ENCODE assay signal across 23 cellular contexts in genomic region chr2:58908501-58909154, GRCh38.
"Had no signal": no experiment of that assay in that cellular context is flagged by ENCODE, and none has a peak within 500 bp of the region (broad histone marks: within the 10 kb centered on the region; RNA-seq: fewer than 3 reads in every experiment).

No MANE protein-coding gene starts in this region.

- H3K9me3 ChIP-seq: left ventricle myocardium inferior, lower lobe of right lung, ovary, psoas muscle, spleen, testis, tibial artery had no signal

- FAIRE-seq: colon, frontal cortex, kidney had no signal

- H3K4me1 ChIP-seq: left ventricle myocardium inferior, lower lobe of right lung, psoas muscle, spleen, testis, tibial artery had no signal

- ATAC-seq: lower lobe of right lung; naive thymus-derived CD8-positive, alpha-beta T cell; psoas muscle; right cardiac atrium; stimulated activated memory B cell treated with anti-CD40 and anti-IgM and Interleukin-4, amounts not matched to agents 10 μg/mL and 1 μg/mL and 100 μg/mL, for 72 hours; stimulated activated naive CD8-positive, alpha-beta T cell treated with anti-CD3 and anti-CD28 coated beads, Interleukin-15, Interleukin-2, amounts not matched to agents 100 U/mL and 50 U/mL, for 24 hours had no signal

- DNase-seq: dorsolateral prefrontal cortex; effector CD4-positive, alpha-beta T cell; immature natural killer cell; kidney; left ventricle myocardium inferior; lower lobe of right lung; naive thymus-derived CD8-positive, alpha-beta T cell; nephron progenitor cell; occipital lobe; ovary; posterior cingulate gyrus; psoas muscle; right cardiac atrium; spleen; stimulated activated CD4-positive, alpha-beta T cell treated with anti-CD3 and anti-CD28 coated beads, Interleukin-4, amount 100 ng/mL, for 4 hours; stimulated activated naive CD8-positive, alpha-beta T cell treated with anti-CD3 and anti-CD28 coated beads, Interleukin-15, Interleukin-2, amounts not matched to agents 100 U/mL and 50 U/mL, for 24 hours; substantia nigra; testis; tibial artery had no signal

- H3K27ac ChIP-seq: dorsolateral prefrontal cortex, left ventricle myocardium inferior, lower lobe of right lung, ovary, psoas muscle, skin epidermis, spleen, testis, tibial artery had no signal

- H3K4me3 ChIP-seq: dorsolateral prefrontal cortex, left ventricle myocardium inferior, lower lobe of right lung, ovary, psoas muscle, skin epidermis, spleen, testis, tibial artery had no signal

- H3K27me3 ChIP-seq: dorsolateral prefrontal cortex, ovary, spleen, testis, tibial artery had no signal

- H3K36me3 ChIP-seq: left ventricle myocardium inferior, lower lobe of right lung, ovary, spleen, tibial artery had no signal
